In genomic region chr19:43639507-43640423, GRCh38 we compare ENCODE assay signal across 8 cellular contexts. TPM values are rescaled to one million over a fixed set of nuclear protein-coding genes. Genes with fewer than 3 reads are reported as not detected.
DNase-seq lines count a peak whose midpoint lies in the region; ATAC-seq, FAIRE-seq and TF ChIP-seq lines count a peak whose summit lies in the region.

Gene CADM4 (minus strand): TSS chr19:43639850. CDS start chr19:43639790, 60 bp downstream.

- no peak within 1 kb of the TSS for H3K27ac ChIP-seq in OCI-LY7 (ENCODE audit: low read depth, low read length, poor library complexity, severe bottlenecking)
- H3K27ac ChIP-seq in pancreas: no peak within 1 kb of the TSS

- H3K27ac Mint-ChIP-seq in activated naive CD4-positive, alpha-beta T cell treated with anti-CD3 and anti-CD28 coated beads for 36 hours: no peak within 1 kb of the TSS
- H3K27ac Mint-ChIP-seq in glutamatergic neuron (ENCODE audit: unreplicated experiment): peak within 1 kb of the TSS; percentile 85

- H3K4me1 Mint-ChIP-seq in activated naive CD4-positive, alpha-beta T cell treated with anti-CD3 and anti-CD28 coated beads for 36 hours (ENCODE audit: low read depth): peaks cover 13% of the 10 kb centered on the region
- H3K4me1 Mint-ChIP-seq in glutamatergic neuron (ENCODE audit: low read depth, unreplicated experiment): peaks cover 9% of the 10 kb centered on the region

- intact Hi-C loops in OCI-LY7 (cut with micrococcal nuclease; ENCODE audit: unreplicated experiment) (no loop called here), pancreas (cut with DNase I) (loop anchor here in 1 of 3 donors (10.0 kb wide), 1 partner anchor 85 kb away; no protein-coding TSS in a partner anchor)
- intact Hi-C loops in activated naive CD4-positive, alpha-beta T cell treated with anti-CD3 and anti-CD28 coated beads for 36 hours (cut with micrococcal nuclease): loop anchor here (2.0 kb wide), 1 partner anchor 29 kb away; no protein-coding TSS in a partner anchor

- H3K4me3 ChIP-seq in GM08714 (ENCODE audit: low read length) (peak within 1 kb of the TSS; percentile 35), OCI-LY7 (ENCODE audit: low read depth, low read length, poor library complexity, severe bottlenecking) (peak within 1 kb of the TSS; percentile 31), pancreas (peak within 1 kb of the TSS; percentile 26 to 53 (median 47))

- TF ChIP-seq CTCF in OCI-LY7 (conservative IDR thresholded peaks at IDR 0.05; ENCODE audit: low read length) (no peak), glutamatergic neuron (IDR thresholded peaks at IDR 0.05; ENCODE audit: partially characterized antibody, unreplicated experiment) (no peak), pancreas (IDR thresholded peaks at IDR 0.05) (no peak)

- H3K4me3 Mint-ChIP-seq in activated naive CD4-positive, alpha-beta T cell treated with anti-CD3 and anti-CD28 coated beads for 36 hours: peak within 1 kb of the TSS; percentile 72
- H3K4me3 Mint-ChIP-seq in glutamatergic neuron (ENCODE audit: unreplicated experiment): peak within 1 kb of the TSS; percentile 95

- H2AFZ ChIP-seq in OCI-LY7 (ENCODE audit: low read length): no peak within 1 kb of the TSS

- DNase-seq in OCI-LY7 (ENCODE audit: low spot score) (no peak), glutamatergic neuron (peak; percentile 62), pancreas (peak; percentile 41 to 82 (median 58)), NCI-H524 (lab: John Stamatoyannopoulos, UW) (no peak), GF-D8 (lab: John Stamatoyannopoulos, UW) (no peak), epidermal melanocyte (ENCODE audit: insufficient read length, low spot score) (no peak)
- peak; percentile 49 for DNase-seq in activated naive CD4-positive, alpha-beta T cell treated with anti-CD3 and anti-CD28 coated beads for 36 hours

- no peaks in the 10 kb centered on the region for H4K20me1 ChIP-seq in OCI-LY7 (ENCODE audit: insufficient read depth, low read length)

- H3K36me3 ChIP-seq in OCI-LY7 (ENCODE audit: insufficient read depth, low read length) (no peaks in the 10 kb centered on the region), pancreas (no peaks in the 10 kb centered on the region)

- no peaks in the 10 kb centered on the region for H3K36me3 Mint-ChIP-seq in activated naive CD4-positive, alpha-beta T cell treated with anti-CD3 and anti-CD28 coated beads for 36 hours (ENCODE audit: low read depth)
- H3K36me3 Mint-ChIP-seq in glutamatergic neuron (ENCODE audit: unreplicated experiment): peaks cover 8% of the 10 kb centered on the region

- no TSS peak for BruUV-seq in OCI-LY7 (replicated peaks; lab: Mats Ljungman, UMichigan)

- no peaks in the 10 kb centered on the region for H3K9me2 ChIP-seq in OCI-LY7 (ENCODE audit: insufficient read depth, low read length)

- H3K27me3 Mint-ChIP-seq in activated naive CD4-positive, alpha-beta T cell treated with anti-CD3 and anti-CD28 coated beads for 36 hours (ENCODE audit: low read depth): peaks cover 20% of the 10 kb centered on the region
- H3K27me3 Mint-ChIP-seq in glutamatergic neuron (ENCODE audit: unreplicated experiment): peaks cover 24% of the 10 kb centered on the region

- no peaks in the 10 kb centered on the region for H3K27me3 ChIP-seq in pancreas

- WGBS in pancreas, 2 donors: 0 to 1% methylated on average over 68 to 111 of the region's 112 CpGs

- H3K9me3 ChIP-seq in OCI-LY7 (ENCODE audit: low read length) (no peaks in the 10 kb centered on the region), pancreas (no peaks in the 10 kb centered on the region)

- H3K9me3 Mint-ChIP-seq in activated naive CD4-positive, alpha-beta T cell treated with anti-CD3 and anti-CD28 coated beads for 36 hours: no peaks in the 10 kb centered on the region
- peaks cover 19% of the 10 kb centered on the region for H3K9me3 Mint-ChIP-seq in glutamatergic neuron (ENCODE audit: unreplicated experiment)

- POLR2A ChIA-PET in OCI-LY7 (lab: Charles Lee): no interaction called here

- no peaks in the 10 kb centered on the region for H3K79me2 ChIP-seq in OCI-LY7 (ENCODE audit: insufficient read depth, low read depth, low read length)

- no peak for FAIRE-seq in pancreas (lab: Jason Lieb, UNC)

- peak; percentile 87 to 93 (median 89) for ATAC-seq in pancreas

- H3K4me1 ChIP-seq in OCI-LY7 (ENCODE audit: insufficient read depth, low read length, poor library complexity, severe bottlenecking) (peaks cover 9% of the 10 kb centered on the region), pancreas (no peaks in the 10 kb centered on the region)

- CTCF ChIA-PET in OCI-LY7 (lab: Charles Lee; ENCODE audit: unreplicated experiment): no interaction called here
- CTCF ChIA-PET in activated naive CD4-positive, alpha-beta T cell treated with anti-CD3 and anti-CD28 coated beads for 36 hours (lab: Charles Lee): no interaction called here

- H3K4me2 ChIP-seq in OCI-LY7 (ENCODE audit: low read length): peak within 1 kb of the TSS; percentile 55; the same call in 1 of the 2 replicates

RNA-seq across cellular contexts. Expression of gene CADM4, which starts in this region (rescaled TPM):
- total RNA-seq in OCI-LY7 (2014; rRNA removed; shearing (Covaris generic)): 0.05 TPM in 1 of 2 replicates, not detected in the other
- total RNA-seq in OCI-LY7 (2022) (not detected in 2 replicates), glutamatergic neuron (ENCODE audit: unreplicated experiment) (52.4 TPM), pancreas (10 to 100 TPM in 2 of 6 donors, 1 to 10 TPM in 4; 5.9 to 11.3 (median 7.5) TPM)
- under 1 TPM; 0.64 to 0.67 TPM for total RNA-seq in activated naive CD4-positive, alpha-beta T cell treated with anti-CD3 and anti-CD28 coated beads for 36 hours
- polyA plus RNA-seq in pancreas: 10 to 100 TPM in 1 of 2 donors, 1 to 10 TPM in 1; 9.8 to 10.5 TPM

Comparison
In these comparisons a context has a peak if more than half of its experiments do, and no peak if none do; other contexts are left out.
1. RNA of gene CADM4 (total RNA-seq): 52.4 TPM in glutamatergic neuron (single experiment) and 5.9 to 11.3 TPM in pancreas; 0.64 to 0.67 TPM in activated naive CD4-positive, alpha-beta T cell treated with anti-CD3 and anti-CD28 coated beads for 36 hours and 0.05 TPM in OCI-LY7; every median in the first group is over 4 times any median in the second.
2. Peak in DNase-seq in activated naive CD4-positive, alpha-beta T cell treated with anti-CD3 and anti-CD28 coated beads for 36 hours; RNA of the gene not detected or under 1 TPM.
3. DNase-seq: peak in glutamatergic neuron (single experiment) and pancreas (6 of 6); none in OCI-LY7 (single experiment), NCI-H524 (0 of 2), GF-D8 (single experiment) and epidermal melanocyte (single experiment).
4. Peak in every context shown above with its lines, with median percentiles within 50 percentile points of each other: H3K4me3 ChIP-seq.